Comparison of ENCODE assay signal across 23 cellular contexts in genomic region chr15:60022379-60022741, GRCh38. TPM values are rescaled to one million over a fixed set of nuclear protein-coding genes. Genes with fewer than 3 reads are reported as not detected.
DNase-seq lines count a peak whose midpoint lies in the region; ATAC-seq, FAIRE-seq and TF ChIP-seq lines count a peak whose summit lies in the region.
"Had no signal": no experiment of that assay in that cellular context is flagged by ENCODE, and none has a peak within 500 bp of the region (broad histone marks: within the 10 kb centered on the region; RNA-seq: fewer than 3 reads in every experiment).

No MANE protein-coding gene starts in this region.

- H4K91ac ChIP-seq in H1 (replicated peaks; ENCODE audit: insufficient read length, low read length): no peak overlapping the region

- H3F3A ChIP-seq in GM23338 (replicated peaks; ENCODE audit: low read depth): no peaks in the 10 kb centered on the region

- dilution Hi-C loops in keratinocyte (cut with MboI; ENCODE audit: extremely low pct_ligation_motif_present, low sequenced_read_pairs): no loop called here

- H3K4me2 ChIP-seq in GM23338 (peak overlapping the region; percentile 68), H1 (ENCODE audit: insufficient read depth in 1 of 2, low read depth in 2 of 2, low read length in 2 of 2) (peak overlapping the region; percentile 6 to 8; a peak in 1 of 4 replicates), keratinocyte (ENCODE audit: control insufficient read depth, extremely low read depth, insufficient read depth, low read depth, low read length) (peak overlapping the region; percentile 49)

- H3K27me3 Mint-ChIP-seq in GM23338 (ENCODE audit: insufficient read depth, low read depth, poor library complexity): peaks cover 1% of the 10 kb centered on the region

- H2BK12ac ChIP-seq in H1 (ENCODE audit: low read depth, low read length): peak overlapping the region; percentile 86; the same call in 1 of the 2 replicates

- H2BK5ac ChIP-seq in H1 (ENCODE audit: low read depth, low read length): peak overlapping the region; percentile 42; the same call in 1 of the 2 replicates

- no TSS peak for BruUV-seq in A673 (replicated peaks; lab: Mats Ljungman, UMichigan)

- H2BK20ac ChIP-seq in H1 (ENCODE audit: low read length): 0 out of 2 replicates have a peak overlapping the region, but pooled peaks have one; percentile 11

- peak overlapping the region; percentile 44; the same call in 1 of the 2 replicates for H2AFZ ChIP-seq in GM23338
- no peak overlapping the region for H2AFZ ChIP-seq in H1 (ENCODE audit: low read length)
- no peak overlapping the region for H2AFZ ChIP-seq in keratinocyte (ENCODE audit: control insufficient read depth, low read length)

- WGBS in HUES64: 35% methylated on average over 2 of the region's 3 CpGs
- WGBS in H1 (ENCODE audit: extremely low coverage in 1 of 2, insufficient coverage in 1 of 2, insufficient read length in 1 of 2, insufficient replicate concordance in 2 of 2, low coverage in 1 of 2, low lambda C conversion rate in 2 of 2, missing lambda C conversion rate in 1 of 2), 2 experiments: 57% methylated on average over 3 of the region's 3 CpGs; no CpG with 5 or more reads in 1 of the 2 experiments
- 45 to 51% methylated on average over 3 of the region's 3 CpGs for WGBS in pancreas, 2 donors

- H3K4me3 ChIP-seq in GM23338: no peak overlapping the region
- H3K4me3 ChIP-seq in HUES64 (ENCODE audit: low read length): no peak overlapping the region
- peak overlapping the region in 1 of 4 experiments; percentile 4; a peak in 1 of 8 replicates for H3K4me3 ChIP-seq in H1 (ENCODE audit: extremely low read depth in 1 of 4, insufficient read depth in 2 of 4, low read depth in 3 of 4, low read length in 4 of 4)
- H3K4me3 ChIP-seq in keratinocyte (ENCODE audit: control insufficient read depth in 2 of 3, extremely low read depth in 1 of 3, insufficient read depth in 2 of 3, low read depth in 1 of 3, low read length in 3 of 3): no peak overlapping the region
- H3K4me3 ChIP-seq in pancreas: no peak overlapping the region
- H3K4me3 ChIP-seq in A673 (ENCODE audit: low read depth, low read length, poor library complexity, severe bottlenecking): no peak overlapping the region
- H3K4me3 ChIP-seq: BLaER1 treated with 17β-estradiol and CSF1 and Interleukin-3, amounts not matched to agents 10 nM and 100 nM; GM12878 had no signal

- H3K4ac ChIP-seq in H1 (replicated peaks; ENCODE audit: insufficient read length, low read depth, low read length): no peak overlapping the region

- H2BK120ac ChIP-seq in H1 (replicated peaks; ENCODE audit: low read depth, low read length): no peak overlapping the region

- H3K14ac ChIP-seq in H1 (ENCODE audit: insufficient read length): no peak overlapping the region

- H3K27ac ChIP-seq in GM23338 (ENCODE audit: low read depth) (peak overlapping the region; percentile 87; the same call in 1 of the 2 replicates), HUES64 (ENCODE audit: low read depth, low read length) (peak overlapping the region; percentile 63; the same call in 1 of the 2 replicates), H1 (ENCODE audit: low read depth, low read length) (no peak overlapping the region), keratinocyte (ENCODE audit: control insufficient read depth, insufficient read depth, low read length) (no peak overlapping the region), pancreas (no peak overlapping the region), A673 (ENCODE audit: low read depth, low read length, poor library complexity, severe bottlenecking) (no peak overlapping the region)
- H3K27ac ChIP-seq: 22Rv1; BLaER1 treated with 17β-estradiol and CSF1 and Interleukin-3, amounts not matched to agents 10 nM and 100 nM had no signal

- H3K36me3 Mint-ChIP-seq in GM23338 (ENCODE audit: low read depth): peaks cover 4% of the 10 kb centered on the region; the same call in 1 of the 3 replicates
- H3K36me3 Mint-ChIP-seq: CD14-positive monocyte had no signal

- H3K9me1 ChIP-seq in keratinocyte (ENCODE audit: control insufficient read depth, extremely low read depth, insufficient read depth, low read length): no peaks in the 10 kb centered on the region

- no peak for DNase-seq in GM23338 (ENCODE audit: low spot score)
- no peak for DNase-seq in H1 (ENCODE audit: low read depth in 1 of 2, low spot score in 2 of 2)
- no peak for DNase-seq in keratinocyte (ENCODE audit: low read depth, low spot score)
- DNase-seq in pancreas: no peak
- DNase-seq in GOT3 (lab: John Stamatoyannopoulos, UW): no peak
- no peak for DNase-seq in A673 (ENCODE audit: low spot score)
- DNase-seq: ACHN; AML-193; BE2C; CD4-positive, alpha-beta T cell; CD8-positive, alpha-beta memory T cell; DMS 273 treated with DMSO at 0.1 percent for 48 hours; DMS79; HCEC 1CT had no signal

- POLR2A ChIA-PET in H1 (lab: Charles Lee; ENCODE audit: partially characterized antibody): interaction anchor here (1.3 kb wide), 1 partner anchor 13 kb away, joined by 8 read pairs; no protein-coding TSS in a partner anchor
- POLR2A ChIA-PET in A673 (lab: Charles Lee; ENCODE audit: low non-redundant PET): no interaction called here

- no peak for TF ChIP-seq EP300 in H1 (IDR thresholded peaks at IDR 0.05; ENCODE audit: borderline replicate concordance in 1 of 2, low read depth in 2 of 2, low read length in 2 of 2)

- CTCF ChIA-PET in H1 (lab: Charles Lee; ENCODE audit: partially characterized antibody) (interaction anchor here (0.6 to 1.4 kb wide), 5 partner anchors 12 to 244 kb away, joined by 3 to 6 read pairs (median 3); no protein-coding TSS in a partner anchor), A673 (lab: Charles Lee) (no interaction called here)

- H3K79me2 ChIP-seq in GM23338 (replicated peaks; ENCODE audit: insufficient read depth) (no peaks in the 10 kb centered on the region), H1 (ENCODE audit: control insufficient read depth in 1 of 2, insufficient read depth in 2 of 2, low read length in 2 of 2) (no peaks in the 10 kb centered on the region), keratinocyte (ENCODE audit: control insufficient read depth, insufficient read depth, low read length) (no peaks in the 10 kb centered on the region)

- H4K20me1 ChIP-seq in GM23338 (replicated peaks; ENCODE audit: insufficient read depth): no peaks in the 10 kb centered on the region
- H4K20me1 ChIP-seq in H1 (replicated peaks in 1 of 2; ENCODE audit: control insufficient read depth in 1 of 2, insufficient read depth in 2 of 2, low read length in 2 of 2): no peaks in the 10 kb centered on the region
- no peaks in the 10 kb centered on the region for H4K20me1 ChIP-seq in keratinocyte (ENCODE audit: control insufficient read depth, extremely low read depth, insufficient read depth, low read length)
- H4K20me1 ChIP-seq: BLaER1 treated with 17β-estradiol and CSF1 and Interleukin-3, amounts not matched to agents 10 nM and 100 nM had no signal

- peaks cover 5% of the 10 kb centered on the region for H3K9me3 Mint-ChIP-seq in GM23338

- H3K9me3 ChIP-seq in HUES64 (ENCODE audit: insufficient read depth, low read depth, low read length): no peaks in the 10 kb centered on the region
- H3K9me3 ChIP-seq in H1 (ENCODE audit: insufficient read depth in 2 of 2, low read depth in 1 of 2, low read length in 1 of 2): no peaks in the 10 kb centered on the region
- no peaks in the 10 kb centered on the region for H3K9me3 ChIP-seq in keratinocyte (ENCODE audit: control insufficient read depth, low read depth, low read length)
- H3K9me3 ChIP-seq in pancreas: no peaks in the 10 kb centered on the region
- H3K9me3 ChIP-seq in A673 (ENCODE audit: low read depth, low read length, poor library complexity, severe bottlenecking): no peaks in the 10 kb centered on the region
- H3K9me3 ChIP-seq: BE2C had no signal

- H3K23ac ChIP-seq in H1 (ENCODE audit: insufficient read length): no peak overlapping the region

- no peak for TF ChIP-seq POLR2A in H1 (IDR thresholded peaks at IDR 0.05; ENCODE audit: control extremely low read depth in 1 of 2, low read depth in 2 of 2, low read length in 2 of 2)

- H4K8ac ChIP-seq in H1 (ENCODE audit: extremely low read depth, insufficient read depth, low read length): no peak overlapping the region

- peak; percentile 32 for FAIRE-seq in H1 (lab: Jason Lieb, UNC)
- no peak for FAIRE-seq in keratinocyte (lab: Jason Lieb, UNC)
- FAIRE-seq in pancreas (lab: Jason Lieb, UNC): no peak
- FAIRE-seq: A204.1, D721Med, GM12878 had no signal

- no peak overlapping the region for H4K5ac ChIP-seq in H1 (ENCODE audit: insufficient read length, low read depth, low read length)

- peaks cover 39% of the 10 kb centered on the region for H3K4me1 Mint-ChIP-seq in GM23338

- H3K4me3 Mint-ChIP-seq in GM23338: no peak overlapping the region
- H3K4me3 Mint-ChIP-seq: CD14-positive monocyte; CD4-positive, alpha-beta T cell; CD8-positive, alpha-beta memory T cell had no signal

- ATAC-seq in GM23338: peak; percentile 67
- ATAC-seq in pancreas: no peak
- no peak for ATAC-seq in HG02588 (IDR thresholded peaks at IDR 0.05; ENCODE audit: unreplicated experiment)
- ATAC-seq: GM12878 had no signal

- H3K56ac ChIP-seq in H1 (replicated peaks; ENCODE audit: insufficient read length, low read depth, low read length): no peak overlapping the region

- H2BK15ac ChIP-seq in H1 (ENCODE audit: low read length): no peak overlapping the region

- no peak overlapping the region for H3K9ac ChIP-seq in HUES64 (ENCODE audit: low read depth, low read length)
- H3K9ac ChIP-seq in H1 (replicated peaks in 1 of 4; ENCODE audit: extremely low read depth in 1 of 4, low read depth in 3 of 4, low read length in 3 of 4): no peak overlapping the region
- no peak overlapping the region for H3K9ac ChIP-seq in keratinocyte (ENCODE audit: control insufficient read depth, extremely low read depth, insufficient read depth, low read length)
- H3K9ac ChIP-seq: BLaER1 treated with 17β-estradiol and CSF1 and Interleukin-3, amounts not matched to agents 10 nM and 100 nM had no signal

- H3K4me1 ChIP-seq in GM23338 (ENCODE audit: insufficient read depth) (peaks cover 38% of the 10 kb centered on the region), HUES64 (ENCODE audit: insufficient read depth, low read length) (peaks cover 33% of the 10 kb centered on the region), H1 (replicated peaks in 1 of 4; ENCODE audit: control insufficient read depth in 3 of 4, insufficient read depth in 4 of 4, low read length in 3 of 4) (peaks cover 0 to 18% (median 14%) of the 10 kb centered on the region in 4 experiments; a peak in 4 of 7 replicates), keratinocyte (ENCODE audit: control insufficient read depth, extremely low read depth, insufficient read depth, low read length) (peaks cover 18% of the 10 kb centered on the region), pancreas (no peaks in the 10 kb centered on the region), A673 (ENCODE audit: insufficient read depth, low read length, poor library complexity, severe bottlenecking) (no peaks in the 10 kb centered on the region)
- H3K4me1 ChIP-seq: BE2C had no signal

- no peak overlapping the region for H3K27ac Mint-ChIP-seq in GM23338
- H3K27ac Mint-ChIP-seq: CD14-positive monocyte; CD4-positive, alpha-beta T cell had no signal

- TF ChIP-seq RAD21 in H1 (IDR thresholded peaks at IDR 0.05 in 1 of 2, conservative IDR thresholded peaks at IDR 0.05 in 1 of 2; ENCODE audit: low read depth in 2 of 2, low read length in 2 of 2): no peak

- TF ChIP-seq CTCF in GM23338 (conservative IDR thresholded peaks at IDR 0.05; ENCODE audit: low read depth in 2 of 2) (no peak), H1 (IDR thresholded peaks at IDR 0.05; ENCODE audit: control extremely low read depth in 1 of 3, insufficient read depth in 1 of 3, low read depth in 1 of 3, low read length in 3 of 3) (no peak), keratinocyte (optimal IDR thresholded peaks at IDR 0.05 in 1 of 3, IDR thresholded peaks at IDR 0.05 in 1 of 3, conservative IDR thresholded peaks at IDR 0.05 in 1 of 3; ENCODE audit: extremely low read depth in 1 of 3, insufficient read depth in 2 of 3, low read length in 3 of 3) (no peak), pancreas (IDR thresholded peaks at IDR 0.05) (no peak), A673 (conservative IDR thresholded peaks at IDR 0.05; ENCODE audit: low read depth, low read length) (no peak)

- no peaks in the 10 kb centered on the region for H3K79me1 ChIP-seq in H1 (ENCODE audit: low read depth, low read length)

- peaks cover 17% of the 10 kb centered on the region; the same call in 1 of the 2 replicates for H3K9me2 ChIP-seq in GM23338 (ENCODE audit: insufficient read depth)

- H3K27me3 ChIP-seq in GM23338 (ENCODE audit: insufficient read depth): no peaks in the 10 kb centered on the region
- no peaks in the 10 kb centered on the region for H3K27me3 ChIP-seq in HUES64 (ENCODE audit: insufficient read depth, low read length)
- H3K27me3 ChIP-seq in H1 (replicated peaks in 1 of 4; ENCODE audit: control insufficient read depth in 3 of 4, extremely low read depth in 1 of 4, insufficient read depth in 3 of 4, low read length in 3 of 4): no peaks in the 10 kb centered on the region
- H3K27me3 ChIP-seq in keratinocyte (ENCODE audit: control insufficient read depth, extremely low read depth, insufficient read depth, low read length): no peaks in the 10 kb centered on the region
- H3K27me3 ChIP-seq in pancreas: peaks cover 0 to 5% (median 0%) of the 10 kb centered on the region in 4 donors
- peaks cover 22% of the 10 kb centered on the region for H3K27me3 ChIP-seq in A673 (replicated peaks; ENCODE audit: insufficient read depth, low read depth, low read length, poor library complexity)
- H3K27me3 ChIP-seq: BLaER1 treated with 17β-estradiol and CSF1 and Interleukin-3, amounts not matched to agents 10 nM and 100 nM had no signal

- H3K18ac ChIP-seq in H1 (ENCODE audit: extremely low read depth, low read length): peak overlapping the region; percentile 4; the same call in 1 of the 2 replicates

- H3K36me3 ChIP-seq in GM23338 (ENCODE audit: insufficient read depth): 0 out of 2 replicates have a peak, but pooled peaks cover 6% of the 10 kb centered on the region
- no peaks in the 10 kb centered on the region for H3K36me3 ChIP-seq in HUES64 (ENCODE audit: insufficient read depth, low read length)
- no peaks in the 10 kb centered on the region for H3K36me3 ChIP-seq in H1 (ENCODE audit: control insufficient read depth in 2 of 4, insufficient read depth in 4 of 4, low read length in 3 of 4)
- H3K36me3 ChIP-seq in keratinocyte (ENCODE audit: control insufficient read depth in 2 of 2, extremely low read depth in 1 of 2, insufficient read depth in 2 of 2, low read length in 2 of 2): no peaks in the 10 kb centered on the region
- H3K36me3 ChIP-seq in pancreas: no peaks in the 10 kb centered on the region
- H3K36me3 ChIP-seq in A673 (ENCODE audit: insufficient read depth, low read length, poor library complexity, severe bottlenecking): no peaks in the 10 kb centered on the region
- H3K36me3 ChIP-seq: BE2C; BLaER1 treated with 17β-estradiol and CSF1 and Interleukin-3, amounts not matched to agents 10 nM and 100 nM had no signal

- intact Hi-C loops in pancreas (cut with DNase I): no loop called here
- intact Hi-C loops in A673 (cut with micrococcal nuclease; ENCODE audit: unreplicated experiment): no loop called here

- no peak overlapping the region for H2AK5ac ChIP-seq in H1 (ENCODE audit: low read depth, low read length)

- no peaks in the 10 kb centered on the region for H3K23me2 ChIP-seq in H1 (ENCODE audit: low read depth, low read length)

RNA-seq across cellular contexts. Expression of gene FOXB1, which starts 18.2 kb away (rescaled TPM):
- 3.1 and 4.7 TPM in 2 replicates for total RNA-seq in GM23338 (2014; rRNA removed; shearing (Covaris generic))
- polyA plus RNA-seq in GM23338 (2016; fragmentation: Nextera tagmentation; extraction: Ambion mirVana): 5.4 and 6.7 TPM in 2 replicates
- 16.4 TPM for polyA plus RNA-seq in HUES64 (2013, experiment 1 of 2)
- 23.1 TPM for polyA plus RNA-seq in HUES64 (2013, experiment 2 of 2)
- total RNA-seq in H1 (2021; fragmentation: NEBNext Ultra II Directional; extraction: Animal tissue kit (Norgen Biotek cat#: 25700)): 1.5 and 2.1 TPM in 2 replicates
- 0.92 and 2.7 TPM in 2 replicates for polyA plus RNA-seq in H1 (2011; rRNA removed)
- 1.1 TPM for polyA plus RNA-seq in H1 (2011; cell fraction: cytosol; rRNA removed)
- 1.4 TPM for polyA plus RNA-seq in H1 (2011; cell fraction: nucleus; rRNA removed)
- 0.98 to 1.2 TPM (median 1.0 TPM) in 4 replicates for polyA plus RNA-seq in H1 (2012, experiment 1 of 2)
- 0.89 TPM for polyA plus RNA-seq in H1 (2012, experiment 2 of 2)
- polyA plus RNA-seq in H1 (2013, experiment 1 of 2): 2.1 TPM
- 1.8 TPM for polyA plus RNA-seq in H1 (2013, experiment 2 of 2)
- polyA minus RNA-seq in H1 (2011; rRNA and poly(A)+ RNA removed): 0.05 and 0.41 TPM in 2 replicates
- 0.95 TPM for polyA minus RNA-seq in H1 (2011; cell fraction: cytosol; rRNA and poly(A)+ RNA removed)
- polyA minus RNA-seq in H1 (2011; cell fraction: nucleus; rRNA and poly(A)+ RNA removed): 1.6 TPM
- polyA plus RNA-seq in keratinocyte: not detected in 3 replicates
- polyA plus RNA-seq in keratinocyte (2011; ENCODE audit: low read depth): not detected
- polyA plus RNA-seq in keratinocyte (2011; cell fraction: cytosol; rRNA removed): not detected in 2 replicates
- polyA plus RNA-seq in keratinocyte (2011; cell fraction: nucleus; rRNA removed): not detected in 2 replicates
- not detected in 2 replicates for polyA plus RNA-seq in keratinocyte (2012; ENCODE audit: low replicate concordance)
- polyA minus RNA-seq in keratinocyte: not detected in 3 replicates
- not detected for polyA minus RNA-seq in keratinocyte (2011; cell fraction: cytosol; rRNA and poly(A)+ RNA removed)
- polyA minus RNA-seq in keratinocyte (2011; cell fraction: nucleus; rRNA and poly(A)+ RNA removed): not detected in 2 replicates
- total RNA-seq in pancreas: not detected
- polyA plus RNA-seq in pancreas: not detected
- not detected in 2 replicates for total RNA-seq in A673 (2021)
- total RNA-seq: GM12878, H4 had no signal
- polyA plus RNA-seq: CD14-positive monocyte, GM12878 had no signal

Comparison
In these comparisons a context has a peak if more than half of its experiments do, and no peak if none do; other contexts are left out.
1. H3K27ac ChIP-seq: peak in GM23338 (single experiment) and HUES64 (single experiment); none in H1 (single experiment), keratinocyte (single experiment), pancreas (0 of 4) and A673 (single experiment).
2. H3K4me2 ChIP-seq: peak in every context shown above with its lines; median percentile 68 in GM23338; 49 in keratinocyte; 7 in H1.